ENCODE assay signal across 20 cellular contexts in genomic region chr2:31083204-31083993, GRCh38.
"Had no signal": no experiment of that assay in that cellular context is flagged by ENCODE, and none has a peak within 500 bp of the region (broad histone marks: within the 10 kb centered on the region; RNA-seq: fewer than 3 reads in every experiment).

No MANE protein-coding gene starts in this region.

- H3K9me3 ChIP-seq: heart left ventricle, left lung, right atrium auricular region had no signal

- H3K27me3 ChIP-seq: left lung, right atrium auricular region, tibial nerve had no signal

- H3K27ac ChIP-seq: epithelial cell of prostate, heart left ventricle, left lung, right atrium auricular region had no signal

- ATAC-seq: heart left ventricle, left lung had no signal

- DNase-seq: activated B cell treated with CpG ODN at 0.5 μM for 24 hours; activated CD4-positive, alpha-beta T cell treated with anti-CD3 and anti-CD28 coated beads, Interleukin-2, amount 10 ng/mL, durations not matched to agents 24 days and 14 days; activated CD8-positive, alpha-beta memory T cell treated with anti-CD3 and anti-CD28 coated beads, Interleukin-2, amount 50 U/mL, for 48 hours; activated naive CD8-positive, alpha-beta T cell treated with anti-CD3 and anti-CD28 coated beads for 36 hours; amygdala; cortex of kidney; heart left ventricle; left lung; mesendoderm; nucleus accumbens; stimulated activated CD4-positive, alpha-beta T cell treated with anti-CD3 and anti-CD28 coated beads, Interleukin-4, amount 100 ng/mL, for 4 hours; stimulated activated CD8-positive, alpha-beta memory T cell treated with anti-CD3 and anti-CD28 coated beads, Interleukin-4, amount 100 ng/mL, for 48 hours; stimulated activated naive CD4-positive, alpha-beta T cell treated with Interleukin-2 at 50 U/mL for 16 hours; substantia nigra; T-helper 2 cell had no signal

- H3K4me1 ChIP-seq: left lung, right atrium auricular region, tibial nerve had no signal

- FAIRE-seq: frontal cortex had no signal

- H3K36me3 ChIP-seq: heart left ventricle, left lung, right atrium auricular region, tibial nerve had no signal

- H3K4me3 ChIP-seq: heart left ventricle, left lung, right atrium auricular region, smooth muscle cell, tibial nerve had no signal

- H3K4me2 ChIP-seq: smooth muscle cell had no signal
